28 cellular contexts compared by ENCODE assay signal in genomic region chr10:74610299-74610698, GRCh38.
"Had no signal": no experiment of that assay in that cellular context is flagged by ENCODE, and none has a peak within 500 bp of the region (broad histone marks: within the 10 kb centered on the region; RNA-seq: fewer than 3 reads in every experiment).

No MANE protein-coding gene starts in this region.

- H3K4me1 ChIP-seq: colonic mucosa, esophagus squamous epithelium, gastrocnemius medialis, heart right ventricle, left lung, lower lobe of right lung had no signal

- H3K27ac ChIP-seq: colonic mucosa, epithelial cell of prostate, esophagus squamous epithelium, gastrocnemius medialis, heart right ventricle, left lung, lower lobe of right lung had no signal

- H3K27ac Mint-ChIP-seq: dendritic cell treated with granulocyte-macrophage colony-stimulating factor and Interleukin-4, amounts not matched to agents 40 ng/mL and 50 ng/mL, for 4 days; endodermal cell; immature natural killer cell; mesothelial cell of epicardium had no signal

- H3K27me3 Mint-ChIP-seq: dendritic cell treated with granulocyte-macrophage colony-stimulating factor and Interleukin-4, amounts not matched to agents 40 ng/mL and 50 ng/mL, for 4 days; effector memory CD8-positive, alpha-beta T cell; naive B cell had no signal

- FAIRE-seq: endometrium, keratinocyte had no signal

- H3K4me3 ChIP-seq: colonic mucosa, esophagus squamous epithelium, gastrocnemius medialis, heart right ventricle, left lung, lower lobe of right lung, mucosa of descending colon had no signal

- H3K4me3 Mint-ChIP-seq: dendritic cell treated with granulocyte-macrophage colony-stimulating factor and Interleukin-4, amounts not matched to agents 40 ng/mL and 50 ng/mL, for 4 days; effector memory CD8-positive, alpha-beta T cell; endodermal cell; immature natural killer cell; mesothelial cell of epicardium had no signal

- H3K4me1 Mint-ChIP-seq: immature natural killer cell, mesothelial cell of epicardium had no signal

- H3K9me3 Mint-ChIP-seq: dendritic cell treated with granulocyte-macrophage colony-stimulating factor and Interleukin-4, amounts not matched to agents 40 ng/mL and 50 ng/mL, for 4 days; effector memory CD8-positive, alpha-beta T cell; endodermal cell; immature natural killer cell; naive B cell had no signal

- H3K27me3 ChIP-seq: colonic mucosa, esophagus squamous epithelium, gastrocnemius medialis, heart right ventricle, left lung had no signal

- DNase-seq: colonic mucosa; cortex of kidney; effector CD8-positive, alpha-beta T cell; effector memory CD8-positive, alpha-beta T cell; endodermal cell; erythroblast; esophagus squamous epithelium; foreskin fibroblast; foreskin melanocyte; gastrocnemius medialis; glutamatergic neuron; head of caudate nucleus; heart right ventricle; hippocampal formation; immature natural killer cell; left cardiac atrium; left lung; left ventricle myocardium superior; lower lobe of right lung; mesenchymal stem cell; mucosa of descending colon; naive B cell had no signal

- ATAC-seq: effector memory CD8-positive, alpha-beta T cell; esophagus mucosa; gastrocnemius medialis; heart right ventricle; left cardiac atrium; left lung; left ventricle myocardium superior; lower lobe of right lung; mucosa of descending colon had no signal

- H3K9me3 ChIP-seq: colonic mucosa, esophagus squamous epithelium, gastrocnemius medialis, heart right ventricle, left lung, lower lobe of right lung, mucosa of descending colon had no signal

- H3K36me3 ChIP-seq: colonic mucosa, gastrocnemius medialis, heart right ventricle, lower lobe of right lung had no signal
